Comparison of ENCODE assay signal across 17 cellular contexts in genomic region chr5:169697518-169697890, GRCh38.
"Had no signal": no experiment of that assay in that cellular context is flagged by ENCODE, and none has a peak within 500 bp of the region (broad histone marks: within the 10 kb centered on the region; RNA-seq: fewer than 3 reads in every experiment).

No MANE protein-coding gene starts in this region.

- DNase-seq: activated CD4-positive, alpha-beta T cell treated with anti-CD3 and anti-CD28 coated beads, Interleukin-2, amount 50 U/mL, for 1 hour; activated CD4-positive, CD25-positive, alpha-beta regulatory T cell; activated effector memory CD4-positive, alpha-beta T cell treated with anti-CD3 and anti-CD28 coated beads, Interleukin-2, amount 50 U/mL, for 16 hours; activated T-cell treated with anti-CD3 and anti-CD28 coated beads, Interleukin-2, amount 50 U/mL, for 1 hour; dorsolateral prefrontal cortex; foreskin keratinocyte; head of caudate nucleus; left lung; mesendoderm; nephron progenitor cell; stimulated activated CD4-positive, alpha-beta T cell treated with anti-CD3 and anti-CD28 coated beads, Interleukin-15, amount 100 ng/mL, for 24 hours; stimulated activated CD4-positive, alpha-beta T cell treated with anti-CD3 and anti-CD28 coated beads, Interleukin-4, amount 100 ng/mL, for 24 hours; stomach; uterus had no signal

- H3K27me3 Mint-ChIP-seq: activated naive CD8-positive, alpha-beta T cell had no signal

- H3K9me3 ChIP-seq: esophagus muscularis mucosa, left lung, stomach, thoracic aorta, uterus had no signal

- H3K9me3 Mint-ChIP-seq: nephron progenitor cell had no signal

- H3K4me1 ChIP-seq: esophagus muscularis mucosa, left lung, stomach, uterus had no signal

- ATAC-seq: foreskin keratinocyte, left lung had no signal

- H3K27me3 ChIP-seq: esophagus muscularis mucosa, foreskin keratinocyte, left lung, uterus had no signal

- H3K4me3 Mint-ChIP-seq: activated naive CD8-positive, alpha-beta T cell; nephron progenitor cell had no signal

- H3K4me3 ChIP-seq: dorsolateral prefrontal cortex, esophagus muscularis mucosa, left lung, stomach, thoracic aorta, uterus had no signal

- H3K27ac ChIP-seq: dorsolateral prefrontal cortex, esophagus muscularis mucosa, foreskin keratinocyte, left lung, stomach, thoracic aorta, uterus had no signal

- H3K36me3 ChIP-seq: esophagus muscularis mucosa, thoracic aorta, uterus had no signal

- H3K27ac Mint-ChIP-seq: nephron progenitor cell had no signal
